ENCODE assay signal across 19 cellular contexts in genomic region chr7:101554584-101555268, GRCh38.
"Had no signal": no experiment of that assay in that cellular context is flagged by ENCODE, and none has a peak within 500 bp of the region (broad histone marks: within the 10 kb centered on the region; RNA-seq: fewer than 3 reads in every experiment).

No MANE protein-coding gene starts in this region.

- FAIRE-seq: frontal cortex, pancreas had no signal

- H3K36me3 Mint-ChIP-seq: activated naive CD8-positive, alpha-beta T cell treated with anti-CD3 and anti-CD28 coated beads, Interleukin-2, amount 10 ng/mL, durations not matched to agents 7 days and 5 days had no signal

- DNase-seq: activated CD4-positive, alpha-beta T cell treated with anti-CD3 and anti-CD28 coated beads for 1 hour; activated CD4-positive, alpha-beta T cell treated with anti-CD3 and anti-CD28 coated beads, Interleukin-2, amount 50 U/mL, for 4 hours; activated effector memory CD4-positive, alpha-beta T cell treated with Interleukin-2 at 50 U/mL for 16 hours; activated naive CD8-positive, alpha-beta T cell treated with anti-CD3 and anti-CD28 coated beads, Interleukin-2, amount 10 ng/mL, durations not matched to agents 7 days and 5 days; activated T-cell treated with anti-CD3 and anti-CD28 coated beads, Interleukin-2, amount 50 U/mL, for 1 hour; brain microvascular endothelial cell; dermis blood vessel endothelial cell; left colon; midbrain; pancreas; stimulated activated naive CD8-positive, alpha-beta T cell treated with anti-CD3 and anti-CD28 coated beads, Interleukin-15, Interleukin-2, amounts not matched to agents 100 U/mL and 50 U/mL, for 24 hours; T-helper 1 cell; T1000 had no signal

- H3K4me1 Mint-ChIP-seq: activated naive CD8-positive, alpha-beta T cell treated with anti-CD3 and anti-CD28 coated beads, Interleukin-2, amount 10 ng/mL, durations not matched to agents 7 days and 5 days had no signal

- H3K27ac ChIP-seq: brain microvascular endothelial cell, heart left ventricle, pancreas, upper lobe of left lung had no signal

- H3K27ac Mint-ChIP-seq: activated naive CD8-positive, alpha-beta T cell treated with anti-CD3 and anti-CD28 coated beads, Interleukin-2, amount 10 ng/mL, durations not matched to agents 7 days and 5 days had no signal

- H3K4me1 ChIP-seq: heart left ventricle, pancreas, upper lobe of left lung had no signal

- ATAC-seq: heart left ventricle; left colon; pancreas; sciatic nerve; stimulated activated naive CD8-positive, alpha-beta T cell treated with anti-CD3 and anti-CD28 coated beads, Interleukin-15, Interleukin-2, amounts not matched to agents 100 U/mL and 50 U/mL, for 24 hours had no signal

- H3K36me3 ChIP-seq: brain microvascular endothelial cell, heart left ventricle, pancreas, upper lobe of left lung had no signal

- H3K27me3 ChIP-seq: brain microvascular endothelial cell, heart left ventricle, pancreas, upper lobe of left lung had no signal

- H3K9me3 Mint-ChIP-seq: activated naive CD8-positive, alpha-beta T cell treated with anti-CD3 and anti-CD28 coated beads, Interleukin-2, amount 10 ng/mL, durations not matched to agents 7 days and 5 days; neural crest cell had no signal

- H3K4me3 Mint-ChIP-seq: activated naive CD8-positive, alpha-beta T cell treated with anti-CD3 and anti-CD28 coated beads, Interleukin-2, amount 10 ng/mL, durations not matched to agents 7 days and 5 days; neural crest cell had no signal

- H3K9me3 ChIP-seq: heart left ventricle, pancreas, upper lobe of left lung had no signal

- H3K4me3 ChIP-seq: heart left ventricle, lung, pancreas, upper lobe of left lung had no signal
